ENCODE assay signal across 8 cellular contexts in the genomic region with DNA sequence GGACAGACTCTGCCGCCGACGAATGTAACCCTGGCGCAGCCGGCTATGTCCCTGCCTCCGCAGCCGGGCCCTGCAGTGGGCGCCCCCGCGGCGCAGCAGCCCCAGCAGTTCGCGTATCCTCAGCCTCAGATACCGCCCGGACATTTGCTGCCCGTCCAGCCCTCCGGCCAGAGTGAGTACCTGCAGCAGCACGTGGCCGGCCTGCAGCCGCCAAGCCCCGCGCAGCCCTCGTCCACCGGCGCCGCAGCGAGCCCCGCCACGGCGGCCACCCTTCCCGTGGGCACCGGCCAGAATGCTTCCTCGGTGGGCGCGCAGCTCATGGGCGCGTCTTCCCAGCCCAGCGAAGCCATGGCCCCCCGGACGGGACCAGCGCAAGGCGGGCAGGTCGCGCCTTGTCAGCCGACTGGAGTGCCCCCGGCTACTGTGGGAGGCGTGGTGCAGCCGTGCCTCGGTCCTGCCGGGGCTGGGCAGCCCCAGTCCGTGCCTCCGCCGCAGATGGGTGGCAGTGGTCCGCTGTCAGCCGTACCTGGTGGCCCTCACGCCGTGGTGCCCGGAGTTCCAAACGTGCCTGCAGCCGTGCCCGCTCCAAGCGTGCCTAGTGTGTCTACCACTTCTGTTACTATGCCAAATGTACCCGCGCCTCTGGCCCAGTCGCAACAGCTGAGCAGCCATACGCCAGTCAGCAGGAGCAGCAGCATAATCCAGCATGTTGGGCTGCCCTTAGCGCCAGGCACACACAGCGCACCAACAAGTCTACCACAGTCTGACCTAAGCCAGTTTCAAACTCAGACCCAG. TPM values are rescaled to one million over a fixed set of nuclear protein-coding genes. Genes with fewer than 3 reads are reported as not detected.
DNase-seq lines count a peak whose midpoint lies in the region; ATAC-seq, FAIRE-seq and TF ChIP-seq lines count a peak whose summit lies in the region.

No MANE protein-coding gene starts in this region.

- no peaks in the 10 kb centered on the region for H3K9me3 ChIP-seq in astrocyte (ENCODE audit: insufficient read depth, low read depth, low read length)
- no peaks in the 10 kb centered on the region for H3K9me3 ChIP-seq in right cardiac atrium (ENCODE audit: control insufficient read depth, low read length)
- H3K9me3 ChIP-seq in prostate gland, result no peaks in the 10 kb centered on the region

- peaks cover 14% of the 10 kb centered on the region for H3K4me1 ChIP-seq in astrocyte (ENCODE audit: insufficient read depth, low read length)
- peaks cover 2% of the 10 kb centered on the region for H3K4me1 ChIP-seq in right cardiac atrium (ENCODE audit: control insufficient read depth, insufficient read depth, low read length)
- no peaks in the 10 kb centered on the region for H3K4me1 ChIP-seq in prostate gland (replicated peaks)

- TF ChIP-seq POLR2A in prostate gland (IDR thresholded peaks at IDR 0.05), result no peak

- peaks cover 17% of the 10 kb centered on the region for H3K4me1 Mint-ChIP-seq in astrocyte (ENCODE audit: low read depth, unreplicated experiment)

- no peak for TF ChIP-seq CTCF in astrocyte (IDR thresholded peaks at IDR 0.05; ENCODE audit: insufficient read depth, low read depth, low read length)
- no peak for TF ChIP-seq CTCF in prostate gland (IDR thresholded peaks at IDR 0.05)

- under 1% methylated on average over 68 of the region's 68 CpGs for WGBS in right cardiac atrium
- 0% methylated on average over 13 of the region's 68 CpGs for WGBS in prostate gland

- intact Hi-C loops in right cardiac atrium (cut with DNase I), result loop anchor here in 3 of 4 donors (5.0 to 10.0 kb wide), 4 partner anchors 74 to 173 kb away; no protein-coding TSS in a partner anchor
- intact Hi-C loops in prostate gland (cut with DNase I), result loop anchor here (2.0 kb wide), 3 partner anchors 40 to 134 kb away; no protein-coding TSS in a partner anchor

- peaks cover 78% of the 10 kb centered on the region for H3K79me2 ChIP-seq in astrocyte (ENCODE audit: insufficient read depth, low read length)

- peaks cover 29% of the 10 kb centered on the region for H3K36me3 Mint-ChIP-seq in astrocyte (ENCODE audit: low read depth, unreplicated experiment)

- peaks cover 67% of the 10 kb centered on the region for H4K20me1 ChIP-seq in astrocyte (ENCODE audit: insufficient read depth, low read length)

- peak overlapping the region; percentile 98 for H3K27ac ChIP-seq in astrocyte (ENCODE audit: low read depth, low read length)
- H3K27ac ChIP-seq in right cardiac atrium (ENCODE audit: low read length), result peak overlapping the region; percentile 99
- H3K27ac ChIP-seq in prostate gland, result peak overlapping the region; percentile 99 to 100

- no peaks in the 10 kb centered on the region for H3K9me3 Mint-ChIP-seq in astrocyte (ENCODE audit: unreplicated experiment)

- peak overlapping the region; percentile 98 for H3K9ac ChIP-seq in astrocyte (ENCODE audit: low read length)

- no peak for FAIRE-seq in astrocyte (lab: Jason Lieb, UNC)

- ATAC-seq in HG03135 (IDR thresholded peaks at IDR 0.05; ENCODE audit: unreplicated experiment), result peak; percentile 1
- peak; percentile 10 for ATAC-seq in SK-N-SH treated with all-trans-retinoic acid at 6 μM for 48 hours
- no peak for ATAC-seq in right cardiac atrium
- ATAC-seq in HG03354 (IDR thresholded peaks at IDR 0.05; ENCODE audit: poor library complexity, severe bottlenecking, unreplicated experiment), result no peak

- H3K27ac Mint-ChIP-seq in astrocyte (ENCODE audit: unreplicated experiment), result peak overlapping the region; percentile 96

- peak overlapping the region; percentile 97 for H3K4me3 ChIP-seq in astrocyte (ENCODE audit: insufficient read depth, low read depth, low read length)
- H3K4me3 ChIP-seq in right cardiac atrium (ENCODE audit: low read length), result peak overlapping the region; percentile 86
- H3K4me3 ChIP-seq in prostate gland, result peak overlapping the region; percentile 58 to 74

- no peaks in the 10 kb centered on the region for H3K27me3 Mint-ChIP-seq in astrocyte (ENCODE audit: low read depth, unreplicated experiment)

- H2AFZ ChIP-seq in astrocyte (ENCODE audit: low read depth, low read length), result no peak overlapping the region

- H3K36me3 ChIP-seq in astrocyte (ENCODE audit: insufficient read depth, low read length) (no peaks in the 10 kb centered on the region), prostate gland (no peaks in the 10 kb centered on the region)

- H3K4me2 ChIP-seq in astrocyte (ENCODE audit: low read length), result peak overlapping the region; percentile 97

- H3K4me3 Mint-ChIP-seq in astrocyte (ENCODE audit: unreplicated experiment), result peak overlapping the region; percentile 91

- H3K27me3 ChIP-seq in astrocyte (ENCODE audit: insufficient read depth, low read length), result no peaks in the 10 kb centered on the region
- H3K27me3 ChIP-seq in right cardiac atrium (ENCODE audit: control insufficient read depth, insufficient read depth), result no peaks in the 10 kb centered on the region
- no peaks in the 10 kb centered on the region for H3K27me3 ChIP-seq in prostate gland (replicated peaks; ENCODE audit: insufficient read depth)

- DNase-seq in D341Med (ENCODE audit: low spot score) (peak; percentile 65), astrocyte (ENCODE audit: low read depth) (peak; percentile 20), right cardiac atrium (peak; percentile 40 to 78 (median 78)), prostate gland (ENCODE audit: low spot score) (peak; percentile 54), CD1c-positive myeloid dendritic cell (ENCODE audit: extremely low spot score) (no peak)

TF ChIP-seq in SK-N-SH treated with all-trans-retinoic acid at 6 μM for 48 hours, 23 proteins besides CTCF, POLR2A, EP300 and RAD21 (continues in another document):
- TF ChIP-seq ZFP30 (CRISPR knock-in tag; IDR thresholded peaks at IDR 0.05) (no peak), PPARA (CRISPR knock-in tag; IDR thresholded peaks at IDR 0.05; ENCODE audit: borderline replicate concordance) (no peak), SNAI2 (CRISPR knock-in tag; IDR thresholded peaks at IDR 0.05) (no peak), BACH2 (CRISPR knock-in tag; IDR thresholded peaks at IDR 0.05; ENCODE audit: borderline replicate concordance) (no peak), ARNTL (CRISPR knock-in tag; IDR thresholded peaks at IDR 0.05; ENCODE audit: borderline replicate concordance, low read depth) (no peak), GLIS3 (CRISPR knock-in tag; IDR thresholded peaks at IDR 0.05) (no peak)
- TF ChIP-seq, protein P1, sequence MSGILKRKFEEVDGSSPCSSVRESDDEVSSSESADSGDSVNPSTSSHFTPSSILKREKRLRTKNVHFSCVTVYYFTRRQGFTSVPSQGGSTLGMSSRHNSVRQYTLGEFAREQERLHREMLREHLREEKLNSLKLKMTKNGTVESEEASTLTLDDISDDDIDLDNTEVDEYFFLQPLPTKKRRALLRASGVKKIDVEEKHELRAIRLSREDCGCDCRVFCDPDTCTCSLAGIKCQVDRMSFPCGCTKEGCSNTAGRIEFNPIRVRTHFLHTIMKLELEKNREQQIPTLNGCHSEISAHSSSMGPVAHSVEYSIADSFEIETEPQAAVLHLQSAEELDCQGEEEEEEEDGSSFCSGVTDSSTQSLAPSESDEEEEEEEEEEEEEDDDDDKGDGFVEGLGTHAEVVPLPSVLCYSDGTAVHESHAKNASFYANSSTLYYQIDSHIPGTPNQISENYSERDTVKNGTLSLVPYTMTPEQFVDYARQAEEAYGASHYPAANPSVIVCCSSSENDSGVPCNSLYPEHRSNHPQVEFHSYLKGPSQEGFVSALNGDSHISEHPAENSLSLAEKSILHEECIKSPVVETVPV (CRISPR knock-in tag; IDR thresholded peaks at IDR 0.05), result no peak
- TF ChIP-seq, protein P2, sequence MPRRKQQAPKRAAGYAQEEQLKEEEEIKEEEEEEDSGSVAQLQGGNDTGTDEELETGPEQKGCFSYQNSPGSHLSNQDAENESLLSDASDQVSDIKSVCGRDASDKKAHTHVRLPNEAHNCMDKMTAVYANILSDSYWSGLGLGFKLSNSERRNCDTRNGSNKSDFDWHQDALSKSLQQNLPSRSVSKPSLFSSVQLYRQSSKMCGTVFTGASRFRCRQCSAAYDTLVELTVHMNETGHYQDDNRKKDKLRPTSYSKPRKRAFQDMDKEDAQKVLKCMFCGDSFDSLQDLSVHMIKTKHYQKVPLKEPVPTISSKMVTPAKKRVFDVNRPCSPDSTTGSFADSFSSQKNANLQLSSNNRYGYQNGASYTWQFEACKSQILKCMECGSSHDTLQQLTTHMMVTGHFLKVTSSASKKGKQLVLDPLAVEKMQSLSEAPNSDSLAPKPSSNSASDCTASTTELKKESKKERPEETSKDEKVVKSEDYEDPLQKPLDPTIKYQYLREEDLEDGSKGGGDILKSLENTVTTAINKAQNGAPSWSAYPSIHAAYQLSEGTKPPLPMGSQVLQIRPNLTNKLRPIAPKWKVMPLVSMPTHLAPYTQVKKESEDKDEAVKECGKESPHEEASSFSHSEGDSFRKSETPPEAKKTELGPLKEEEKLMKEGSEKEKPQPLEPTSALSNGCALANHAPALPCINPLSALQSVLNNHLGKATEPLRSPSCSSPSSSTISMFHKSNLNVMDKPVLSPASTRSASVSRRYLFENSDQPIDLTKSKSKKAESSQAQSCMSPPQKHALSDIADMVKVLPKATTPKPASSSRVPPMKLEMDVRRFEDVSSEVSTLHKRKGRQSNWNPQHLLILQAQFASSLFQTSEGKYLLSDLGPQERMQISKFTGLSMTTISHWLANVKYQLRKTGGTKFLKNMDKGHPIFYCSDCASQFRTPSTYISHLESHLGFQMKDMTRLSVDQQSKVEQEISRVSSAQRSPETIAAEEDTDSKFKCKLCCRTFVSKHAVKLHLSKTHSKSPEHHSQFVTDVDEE (CRISPR knock-in tag; IDR thresholded peaks at IDR 0.05), result no peak
- TF ChIP-seq, protein P3, sequence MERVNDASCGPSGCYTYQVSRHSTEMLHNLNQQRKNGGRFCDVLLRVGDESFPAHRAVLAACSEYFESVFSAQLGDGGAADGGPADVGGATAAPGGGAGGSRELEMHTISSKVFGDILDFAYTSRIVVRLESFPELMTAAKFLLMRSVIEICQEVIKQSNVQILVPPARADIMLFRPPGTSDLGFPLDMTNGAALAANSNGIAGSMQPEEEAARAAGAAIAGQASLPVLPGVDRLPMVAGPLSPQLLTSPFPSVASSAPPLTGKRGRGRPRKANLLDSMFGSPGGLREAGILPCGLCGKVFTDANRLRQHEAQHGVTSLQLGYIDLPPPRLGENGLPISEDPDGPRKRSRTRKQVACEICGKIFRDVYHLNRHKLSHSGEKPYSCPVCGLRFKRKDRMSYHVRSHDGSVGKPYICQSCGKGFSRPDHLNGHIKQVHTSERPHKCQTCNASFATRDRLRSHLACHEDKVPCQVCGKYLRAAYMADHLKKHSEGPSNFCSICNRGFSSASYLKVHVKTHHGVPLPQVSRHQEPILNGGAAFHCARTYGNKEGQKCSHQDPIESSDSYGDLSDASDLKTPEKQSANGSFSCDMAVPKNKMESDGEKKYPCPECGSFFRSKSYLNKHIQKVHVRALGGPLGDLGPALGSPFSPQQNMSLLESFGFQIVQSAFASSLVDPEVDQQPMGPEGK (CRISPR knock-in tag; IDR thresholded peaks at IDR 0.05; ENCODE audit: borderline replicate concordance), result no peak

RNA-seq across cellular contexts. Expression of a gene that starts 2.4 kb away (rescaled TPM):
- 99.4 and 116 TPM in 2 replicates for total RNA-seq in astrocyte
- 10 to 100 TPM; 36.5 to 43.6 (median 38.1) TPM for total RNA-seq in right cardiac atrium
- polyA plus RNA-seq in right cardiac atrium, result 22.6 TPM
- total RNA-seq in prostate gland, result 10 to 100 TPM in 1 of 2 donors, 1 to 10 TPM in 1; 9.6 to 29.2 TPM

Comparison
In these comparisons a context has a peak if more than half of its experiments do, and no peak if none do; other contexts are left out.
1. ATAC-seq: peak in HG03135 (single experiment) and SK-N-SH treated with all-trans-retinoic acid at 6 μM for 48 hours (single experiment); none in right cardiac atrium (0 of 2) and HG03354 (single experiment).
2. Peak in every context shown above with its lines, with median percentiles within 50 percentile points of each other: H3K27ac ChIP-seq and H3K4me3 ChIP-seq.